ENCODE assay signal across 33 cellular contexts in genomic region chr7:136278057-136278456, GRCh38.
"Had no signal": no experiment of that assay in that cellular context is flagged by ENCODE, and none has a peak within 500 bp of the region (broad histone marks: within the 10 kb centered on the region; RNA-seq: fewer than 3 reads in every experiment).

No MANE protein-coding gene starts in this region.

- H3K4me3 ChIP-seq: breast epithelium, esophagus muscularis mucosa, heart right ventricle, right atrium auricular region, smooth muscle cell, stomach, thyroid gland, upper lobe of right lung had no signal

- H3K9ac ChIP-seq: parathyroid adenoma had no signal

- H3K27me3 ChIP-seq: breast epithelium, esophagus muscularis mucosa, foreskin keratinocyte, heart right ventricle, right atrium auricular region, stomach, thyroid gland, upper lobe of right lung had no signal

- ATAC-seq: activated T-helper 17 cell treated with anti-CD3 and anti-CD28 coated beads, Interleukin-2, amount 50 U/mL, for 72 hours; foreskin keratinocyte; heart right ventricle; left ventricle myocardium superior; stimulated activated memory B cell treated with anti-CD40 and anti-IgM and Interleukin-4, amounts not matched to agents 10 μg/mL and 1 μg/mL and 100 μg/mL, for 72 hours; upper lobe of right lung had no signal

- H3K4me1 ChIP-seq: breast epithelium, esophagus muscularis mucosa, foreskin keratinocyte, heart right ventricle, parathyroid adenoma, right atrium auricular region, stomach, thyroid gland, upper lobe of right lung had no signal

- H2AFZ ChIP-seq: parathyroid adenoma had no signal

- H3K27me3 Mint-ChIP-seq: activated CD4-positive, alpha-beta memory T cell treated with anti-CD3 and anti-CD28 coated beads, Interleukin-2, amount 10 ng/mL, durations not matched to agents 7 days and 5 days; activated T-cell treated with anti-CD3 and anti-CD28 coated beads, Interleukin-2, amount 50 U/mL, for 24 hours; activated T-helper 17 cell treated with anti-CD3 and anti-CD28 coated beads, Interleukin-2, amount 50 U/mL, for 72 hours; dendritic cell treated with granulocyte-macrophage colony-stimulating factor and Interleukin-4, amounts not matched to agents 40 ng/mL and 50 ng/mL, for 4 days; stimulated activated memory B cell treated with anti-CD40 and anti-IgM and Interleukin-4, amounts not matched to agents 10 μg/mL and 1 μg/mL and 100 μg/mL, for 72 hours had no signal

- H3K4me3 Mint-ChIP-seq: activated CD4-positive, alpha-beta memory T cell treated with anti-CD3 and anti-CD28 coated beads, Interleukin-2, amount 10 ng/mL, durations not matched to agents 7 days and 5 days; activated T-cell treated with anti-CD3 and anti-CD28 coated beads, Interleukin-2, amount 50 U/mL, for 24 hours; activated T-helper 17 cell treated with anti-CD3 and anti-CD28 coated beads, Interleukin-2, amount 50 U/mL, for 72 hours; dendritic cell treated with granulocyte-macrophage colony-stimulating factor and Interleukin-4, amounts not matched to agents 40 ng/mL and 50 ng/mL, for 4 days; endodermal cell; naive B cell; stimulated activated memory B cell treated with anti-CD40 and anti-IgM and Interleukin-4, amounts not matched to agents 10 μg/mL and 1 μg/mL and 100 μg/mL, for 72 hours; T-helper 1 cell treated with Interleukin-12 subunit alpha and Interleukin-12 subunit beta and Interleukin-4 antibody, amounts not matched to agents 30 μg/mL and 1 μg/mL, for 36 hours had no signal

- FAIRE-seq: TTC549 had no signal

- H3K4me2 ChIP-seq: smooth muscle cell had no signal

- H3K79me2 ChIP-seq: parathyroid adenoma had no signal

- H3K9me3 Mint-ChIP-seq: activated CD4-positive, alpha-beta memory T cell treated with anti-CD3 and anti-CD28 coated beads, Interleukin-2, amount 10 ng/mL, durations not matched to agents 7 days and 5 days; activated T-cell treated with anti-CD3 and anti-CD28 coated beads, Interleukin-2, amount 50 U/mL, for 24 hours; endodermal cell; T-helper 1 cell treated with Interleukin-12 subunit alpha and Interleukin-12 subunit beta and Interleukin-4 antibody, amounts not matched to agents 30 μg/mL and 1 μg/mL, for 36 hours had no signal

- H3K4me1 Mint-ChIP-seq: activated CD4-positive, alpha-beta memory T cell treated with anti-CD3 and anti-CD28 coated beads, Interleukin-2, amount 10 ng/mL, durations not matched to agents 7 days and 5 days; activated T-helper 17 cell treated with anti-CD3 and anti-CD28 coated beads, Interleukin-2, amount 50 U/mL, for 72 hours; endodermal cell; stimulated activated memory B cell treated with anti-CD40 and anti-IgM and Interleukin-4, amounts not matched to agents 10 μg/mL and 1 μg/mL and 100 μg/mL, for 72 hours had no signal

- H3K36me3 ChIP-seq: breast epithelium, esophagus muscularis mucosa, heart right ventricle, right atrium auricular region, stomach, thyroid gland, upper lobe of right lung had no signal

- DNase-seq: activated CD4-positive, alpha-beta memory T cell treated with anti-CD3 and anti-CD28 coated beads, Interleukin-2, amount 10 ng/mL, durations not matched to agents 7 days and 5 days; activated CD4-positive, alpha-beta T cell treated with anti-CD3 and anti-CD28 coated beads for 48 hours; activated CD8-positive, alpha-beta memory T cell treated with anti-CD3 and anti-CD28 coated beads, Interleukin-2, amount 50 U/mL, for 48 hours; activated gamma-delta T cell treated with Interleukin-2 at 50 U/mL for 16 hours; activated naive CD4-positive, alpha-beta T cell treated with anti-CD3 and anti-CD28 coated beads, Interleukin-2, amount 50 U/mL, for 16 hours; activated T-cell treated with anti-CD3 and anti-CD28 coated beads, Interleukin-2, amount 50 U/mL, for 24 hours; amygdala; central memory CD4-positive, alpha-beta T cell; endodermal cell; heart right ventricle; islet precursor cell; left ventricle myocardium superior; naive B cell; nucleus accumbens; stimulated activated CD4-positive, alpha-beta T cell treated with anti-CD3 and anti-CD28 coated beads, Interleukin-1b, Interleukin-23, amount 100 ng/mL, for 48 hours; stimulated activated CD4-positive, alpha-beta T cell treated with anti-CD3 and anti-CD28 coated beads, Interleukin-4, amount 100 ng/mL, for 4 hours; stimulated activated CD8-positive, alpha-beta memory T cell treated with anti-CD3 and anti-CD28 coated beads, Interleukin-4, amount 100 ng/mL, for 48 hours; stomach; T-helper 9 cell; thyroid gland; upper lobe of right lung had no signal

- H3K27ac ChIP-seq: breast epithelium, esophagus muscularis mucosa, foreskin keratinocyte, heart right ventricle, parathyroid adenoma, right atrium auricular region, stomach, thyroid gland, upper lobe of right lung, VCaP had no signal

- H3K36me3 Mint-ChIP-seq: naive B cell; stimulated activated memory B cell treated with anti-CD40 and anti-IgM and Interleukin-4, amounts not matched to agents 10 μg/mL and 1 μg/mL and 100 μg/mL, for 72 hours had no signal

- H3K27ac Mint-ChIP-seq: activated CD4-positive, alpha-beta memory T cell treated with anti-CD3 and anti-CD28 coated beads, Interleukin-2, amount 10 ng/mL, durations not matched to agents 7 days and 5 days; activated T-cell treated with anti-CD3 and anti-CD28 coated beads, Interleukin-2, amount 50 U/mL, for 24 hours; activated T-helper 17 cell treated with anti-CD3 and anti-CD28 coated beads, Interleukin-2, amount 50 U/mL, for 72 hours; dendritic cell treated with granulocyte-macrophage colony-stimulating factor and Interleukin-4, amounts not matched to agents 40 ng/mL and 50 ng/mL, for 4 days; endodermal cell; naive B cell; stimulated activated memory B cell treated with anti-CD40 and anti-IgM and Interleukin-4, amounts not matched to agents 10 μg/mL and 1 μg/mL and 100 μg/mL, for 72 hours; T-helper 1 cell treated with Interleukin-12 subunit alpha and Interleukin-12 subunit beta and Interleukin-4 antibody, amounts not matched to agents 30 μg/mL and 1 μg/mL, for 36 hours had no signal

- H3K9me3 ChIP-seq: breast epithelium, esophagus muscularis mucosa, heart right ventricle, right atrium auricular region, stomach, thyroid gland, upper lobe of right lung had no signal
